Comparison of ENCODE assay signal across 1 cellular context in genomic region chr19:55670280-55671053, GRCh38.
TF ChIP-seq lines count a peak whose summit lies in the region.

No MANE protein-coding gene starts in this region.

TF ChIP-seq in GM23338, 12 proteins besides CTCF, POLR2A, EP300 and RAD21:
- TF ChIP-seq EZH2 (IDR thresholded peaks at IDR 0.05; ENCODE audit: low read depth, unreplicated experiment) (no peak), ZNF114 (CRISPR knock-in tag; IDR thresholded peaks at IDR 0.05) (no peak), EZH2phosphoT487 (IDR thresholded peaks at IDR 0.05; ENCODE audit: unreplicated experiment) (no peak), CREB1 (CRISPR knock-in tag; IDR thresholded peaks at IDR 0.05; ENCODE audit: low read depth) (no peak), ZNF462 (CRISPR knock-in tag; IDR thresholded peaks at IDR 0.05) (no peak), NANOG (IDR thresholded peaks at IDR 0.05; ENCODE audit: borderline replicate concordance) (no peak), REST (IDR thresholded peaks at IDR 0.05; ENCODE audit: unreplicated experiment) (no peak), JUNB (IDR thresholded peaks at IDR 0.05; ENCODE audit: unreplicated experiment) (no peak), ZNF331 (CRISPR knock-in tag; IDR thresholded peaks at IDR 0.05; ENCODE audit: low read depth) (no peak), ETS1 (IDR thresholded peaks at IDR 0.05) (no peak)
TF ChIP-seq in GM23338: peak in this region for 0.
